Comparison of ENCODE assay signal across 11 cellular contexts in the genomic region with DNA sequence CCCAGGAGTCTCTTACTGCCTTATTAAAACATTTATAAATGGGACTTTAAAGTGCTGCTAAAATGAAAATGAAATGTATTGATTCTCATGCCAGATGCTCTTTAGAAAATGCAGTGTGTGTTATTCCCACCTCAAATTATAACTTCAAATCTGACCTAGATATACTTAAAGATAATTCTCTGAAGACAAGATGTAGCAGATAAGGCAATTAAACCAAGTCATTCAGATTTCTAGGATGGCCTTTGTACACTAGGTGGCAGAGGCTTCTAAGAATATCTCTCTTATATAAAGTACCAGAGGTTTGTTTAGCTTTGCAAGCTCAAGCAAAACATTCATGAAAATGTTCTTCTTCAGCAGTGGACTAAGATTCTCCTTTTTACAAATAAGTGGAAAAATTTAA. TPM values are rescaled to one million over a fixed set of nuclear protein-coding genes. Genes with fewer than 3 reads are reported as not detected.
DNase-seq lines count a peak whose midpoint lies in the region; ATAC-seq, FAIRE-seq and TF ChIP-seq lines count a peak whose summit lies in the region.
"Had no signal": no experiment of that assay in that cellular context is flagged by ENCODE, and none has a peak within 500 bp of the region (broad histone marks: within the 10 kb centered on the region; RNA-seq: fewer than 3 reads in every experiment).

No MANE protein-coding gene starts in this region.

- H3K27me3 Mint-ChIP-seq in nephron (ENCODE audit: low read depth) = peaks cover 32% of the 10 kb centered on the region

- no TSS peak for BruUV-seq in K562 (replicated peaks; lab: Mats Ljungman, UMichigan)

- H3K9me3 Mint-ChIP-seq in nephron = no peaks in the 10 kb centered on the region

- intact Hi-C loops in K562 (cut with micrococcal nuclease) = no loop called here
- intact Hi-C loops in left lung (cut with DNase I) = no loop called here

- H3K9ac ChIP-seq in K562 (ENCODE audit: insufficient read depth in 1 of 2, low read depth in 2 of 2, low read length in 2 of 2) = no peak overlapping the region

- H3K4me1 ChIP-seq in K562 (replicated peaks in 1 of 2; ENCODE audit: control insufficient read depth in 2 of 2, insufficient read depth in 2 of 2, low read length in 2 of 2) (peaks cover 0 to 13% of the 10 kb centered on the region in 2 experiments; a peak in 2 of 5 replicates), left lung (no peaks in the 10 kb centered on the region)

- H3K27me3 ChIP-seq in K562 (ENCODE audit: control insufficient read depth in 2 of 2, insufficient read depth in 2 of 2, low read length in 2 of 2) = no peaks in the 10 kb centered on the region
- peaks cover 7 to 19% of the 10 kb centered on the region in 2 donors for H3K27me3 ChIP-seq in left lung

- no peak overlapping the region for H3K27ac ChIP-seq in K562 (ENCODE audit: extremely low read depth, low read depth, low read length)
- H3K27ac ChIP-seq in left lung = no peak overlapping the region

- CTCF ChIA-PET in K562 (lab: Yijun Ruan, JAX; ENCODE audit: low intra/inter-chr PET ratio) = interaction anchor here (0.5 to 1.5 kb wide), 2 partner anchors 12 to 310 kb away, joined by 3 to 5 read pairs; no protein-coding TSS in a partner anchor

- ATAC-seq in K562 (peak; percentile 65), left lung (no peak)

- no peaks in the 10 kb centered on the region for H4K20me1 ChIP-seq in K562 (replicated peaks; ENCODE audit: control insufficient read depth, insufficient read depth, low read length)

- no peaks in the 10 kb centered on the region for H3K9me1 ChIP-seq in K562 (ENCODE audit: control insufficient read depth, insufficient read depth, low read length)

- DNase-seq in NCI-H524 (lab: John Stamatoyannopoulos, UW) (peak; percentile 49), NCI-H524 treated with DMSO at 0.1 percent for 48 hours (lab: John Stamatoyannopoulos, UW) (no peak), LHCN-M2 (ENCODE audit: low read depth) (peak; percentile 23), K562 (ENCODE audit: extremely low read depth in 1 of 4, low spot score in 3 of 4) (no peak), left lung (no peak), UCSD-AML1 (lab: John Stamatoyannopoulos, UW; ENCODE audit: unreplicated experiment) (no peak), ureter (ENCODE audit: low spot score) (no peak)
- DNase-seq: GOT3, NCI-H2081 treated with DMSO at 0.1 percent for 48 hours had no signal

- no peaks in the 10 kb centered on the region for H3K36me3 Mint-ChIP-seq in nephron (ENCODE audit: low read depth)

- no peak for FAIRE-seq in K562 (lab: Jason Lieb, UNC)

- H3K79me2 ChIP-seq in K562 (ENCODE audit: control insufficient read depth, insufficient read depth, low read length) = no peaks in the 10 kb centered on the region

- no peak for TF ChIP-seq POLR2A in K562 (conservative IDR thresholded peaks at IDR 0.05)

- H3K4me1 Mint-ChIP-seq in nephron = peaks cover 20% of the 10 kb centered on the region

- TF ChIP-seq EP300 in K562 (IDR thresholded peaks at IDR 0.05; ENCODE audit: low read length) = no peak

- H3K4me2 ChIP-seq in K562 (ENCODE audit: insufficient read depth, low read length) = no peak overlapping the region

- H3K27ac Mint-ChIP-seq in nephron = no peak overlapping the region

- H2AFZ ChIP-seq in K562 (ENCODE audit: low read depth, low read length) = no peak overlapping the region

- no peaks in the 10 kb centered on the region for H3K36me3 ChIP-seq in K562 (ENCODE audit: control insufficient read depth, insufficient read depth, low read length)
- H3K36me3 ChIP-seq in left lung = no peaks in the 10 kb centered on the region

- TF ChIP-seq CTCF in K562 (IDR thresholded peaks at IDR 0.05 in 2 of 3, conservative IDR thresholded peaks at IDR 0.05 in 1 of 3; ENCODE audit: insufficient read depth in 2 of 3, low read depth in 1 of 3, low read length in 3 of 3) = peak in 1 of 3 experiments; percentile 48; a peak in 2 of 6 replicates
- peak; percentile 13 to 31 (median 29) for TF ChIP-seq CTCF in nephron (IDR thresholded peaks at IDR 0.05; ENCODE audit: unreplicated experiment in 3 of 3)
- peak in 1 of 2 donors; percentile 11 for TF ChIP-seq CTCF in left lung (IDR thresholded peaks at IDR 0.05)

- no peak overlapping the region for H3K4me3 Mint-ChIP-seq in nephron

- H3K9me3 ChIP-seq in K562 (replicated peaks; ENCODE audit: control insufficient read depth, insufficient read depth, low read depth, low read length) (no peaks in the 10 kb centered on the region), left lung (no peaks in the 10 kb centered on the region)

- H3K4me3 ChIP-seq in K562 (no peak overlapping the region), left lung (no peak overlapping the region)
- H3K4me3 ChIP-seq: lung had no signal

- TF ChIP-seq RAD21 in K562 (CRISPR knock-in tag; conservative IDR thresholded peaks at IDR 0.05 in 1 of 2, IDR thresholded peaks at IDR 0.05 in 1 of 2) = peak in 1 of 2 experiments; percentile 60; a peak in 2 of 4 replicates

- POLR2A ChIA-PET in K562 (lab: Yijun Ruan, JAX) = interaction anchor here (0.8 to 1.6 kb wide), 3 partner anchors 9 to 104 kb away, joined by 3 to 7 read pairs (median 3); no protein-coding TSS in a partner anchor

- in situ Hi-C loops in K562 (cut with MboI) = no loop called here

TF ChIP-seq in K562, 482 proteins besides CTCF, POLR2A, EP300 and RAD21:
- TF ChIP-seq GATA2 (CRISPR knock-in tag; IDR thresholded peaks at IDR 0.05) (peak; percentile 69), ZBTB8A (IDR thresholded peaks at IDR 0.05; ENCODE audit: partially characterized antibody) (no peak)

RNA-seq across cellular contexts. Expression of gene GOLGA8B, which starts 26.9 kb away (rescaled TPM):
- total RNA-seq in LHCN-M2 (2014; rRNA removed) = 21.3 and 31.9 TPM in 2 replicates
- polyA plus RNA-seq in LHCN-M2 (2012) = 4.9 TPM
- total RNA-seq in K562 (2011; cell fraction: chromatin; rRNA removed; ENCODE audit: low replicate concordance) = 390 and 496 TPM in 2 replicates
- total RNA-seq in K562 (2011; cell fraction: nucleolus; rRNA removed) = 104 and 126 TPM in 2 replicates
- total RNA-seq in K562 (2011; cell fraction: nucleoplasm; rRNA removed) = 172 and 193 TPM in 2 replicates
- total RNA-seq in K562 (2014; rRNA removed) = 42.7 and 54.1 TPM in 2 replicates
- 45.5 and 53.2 TPM in 2 replicates for total RNA-seq in K562 (2014; rRNA removed; fragmentation: Illumina TruSeq; extraction: Trizol)
- total RNA-seq in K562 (2015; rRNA removed; fragmentation: Illumina TruSeq; extraction: Trizol) = 33.8 TPM in 2 replicates
- 65.3 and 79.5 TPM in 2 replicates for total RNA-seq in K562 (2021)
- polyA plus RNA-seq in K562 (2011; rRNA removed) = 120 and 133 TPM in 2 replicates
- polyA plus RNA-seq in K562 (2011; cell fraction: cytosol; rRNA removed) = 20.2 and 43.3 TPM in 2 replicates
- 403 and 445 TPM in 2 replicates for polyA plus RNA-seq in K562 (2011; cell fraction: nucleus; rRNA removed)
- polyA plus RNA-seq in K562 (2012) = 46.7 and 119 TPM in 2 replicates
- 63.1 and 84.4 TPM in 2 replicates for polyA plus RNA-seq in K562 (2014; fragmentation: Illumina TruSeq; extraction: Trizol)
- polyA plus RNA-seq in K562 (2014; fragmentation: Nextera tagmentation; extraction: Ambion mirVana) = 10 to 100 TPM in 1 of 2 experiments, 1 to 10 TPM in 1; 7.9 to 10.2 TPM
- 166 and 236 TPM in 2 replicates for polyA plus RNA-seq in K562 (2014; rRNA removed)
- 15.1 and 27.9 TPM in 2 replicates for polyA minus RNA-seq in K562 (2011; rRNA and poly(A)+ RNA removed)
- polyA minus RNA-seq in K562 (2011; cell fraction: cytosol; rRNA and poly(A)+ RNA removed) = 7.1 and 13.0 TPM in 2 replicates
- 54.5 and 77.9 TPM in 2 replicates for polyA minus RNA-seq in K562 (2011; cell fraction: nucleus; rRNA and poly(A)+ RNA removed)
- total RNA-seq in left lung = 10 to 100 TPM; 45.7 to 56.8 TPM
- 172 TPM for total RNA-seq in ureter

Comparison
In these comparisons a context has a peak if more than half of its experiments do, and no peak if none do; other contexts are left out.
1. DNase-seq: peak in NCI-H524 (2 of 2) and LHCN-M2 (single experiment); none in NCI-H524 treated with DMSO at 0.1 percent for 48 hours (single experiment), K562 (0 of 4), left lung (0 of 2), UCSD-AML1 (single experiment) and ureter (single experiment).